ENCODE assay signal across 26 cellular contexts in the genomic region with DNA sequence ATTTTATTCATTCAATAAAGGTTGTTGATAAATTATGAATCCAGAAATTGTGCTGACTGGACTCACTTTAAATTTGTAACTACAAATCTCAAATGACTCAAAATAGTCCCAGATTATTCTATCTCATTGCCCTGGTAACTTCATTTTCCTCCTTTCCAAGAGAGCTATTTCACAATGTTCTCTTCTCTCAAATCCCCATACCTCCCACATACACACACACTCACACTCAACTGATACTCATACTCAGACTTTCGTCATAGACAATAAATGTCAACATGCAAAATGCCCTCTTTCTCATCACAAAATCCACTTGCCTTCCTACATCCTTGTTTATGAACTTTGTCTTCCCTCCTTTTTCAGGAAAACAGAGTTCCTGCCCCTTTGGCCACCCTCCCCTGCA. TPM values are rescaled to one million over a fixed set of nuclear protein-coding genes. Genes with fewer than 3 reads are reported as not detected.
A peak's percentile ranks its signal among the peaks of the same experiment; 100 is the strongest.
DNase-seq lines count a peak whose midpoint lies in the region; ATAC-seq, FAIRE-seq and TF ChIP-seq lines count a peak whose summit lies in the region.
"Had no signal": no experiment of that assay in that cellular context is flagged by ENCODE, and none has a peak within 500 bp of the region (broad histone marks: within the 10 kb centered on the region; RNA-seq: fewer than 3 reads in every experiment).

No MANE protein-coding gene starts in this region.

- no peak for ATAC-seq in K562
- ATAC-seq: activated CD8-positive, alpha-beta memory T cell treated with anti-CD3 and anti-CD28 coated beads, Interleukin-2, amount 10 ng/mL, durations not matched to agents 7 days and 5 days; lower lobe of right lung had no signal

- no TSS peak for BruUV-seq in K562 (replicated peaks; lab: Mats Ljungman, UMichigan)

- H3K9me1 ChIP-seq in K562 (ENCODE audit: control insufficient read depth, insufficient read depth, low read length): no peaks in the 10 kb centered on the region

- TF ChIP-seq RAD21 in K562 (CRISPR knock-in tag; conservative IDR thresholded peaks at IDR 0.05 in 1 of 2, IDR thresholded peaks at IDR 0.05 in 1 of 2): no peak

- H4K20me1 ChIP-seq in K562 (replicated peaks; ENCODE audit: control insufficient read depth, insufficient read depth, low read length): no peaks in the 10 kb centered on the region
- H4K20me1 ChIP-seq: BLaER1 treated with 17β-estradiol and CSF1 and Interleukin-3, amounts not matched to agents 10 nM and 100 nM had no signal

- H3K4me1 ChIP-seq in K562 (replicated peaks in 1 of 2; ENCODE audit: control insufficient read depth in 2 of 2, insufficient read depth in 2 of 2, low read length in 2 of 2): no peaks in the 10 kb centered on the region
- H3K4me1 ChIP-seq: BLaER1 treated with 17β-estradiol and CSF1 and Interleukin-3, amounts not matched to agents 10 nM and 100 nM; colonic mucosa had no signal

- no peak overlapping the region for H3K27ac ChIP-seq in K562 (ENCODE audit: extremely low read depth, low read depth, low read length)
- H3K27ac ChIP-seq: BLaER1 treated with 17β-estradiol and CSF1 and Interleukin-3, amounts not matched to agents 10 nM and 100 nM; colonic mucosa; lower lobe of right lung; neutrophil; PC-9; SJSA1; VCaP had no signal

- CTCF ChIA-PET in K562 (lab: Yijun Ruan, JAX; ENCODE audit: low intra/inter-chr PET ratio): no interaction called here

- no peak for FAIRE-seq in K562 (lab: Jason Lieb, UNC)
- FAIRE-seq: D721Med had no signal

- TF ChIP-seq CTCF in K562 (IDR thresholded peaks at IDR 0.05 in 2 of 3, conservative IDR thresholded peaks at IDR 0.05 in 1 of 3; ENCODE audit: insufficient read depth in 2 of 3, low read depth in 1 of 3, low read length in 3 of 3) (no peak), foreskin fibroblast (IDR thresholded peaks at IDR 0.05; ENCODE audit: low read depth, low read length) (no peak)

- no peak overlapping the region for H3K9ac ChIP-seq in K562 (ENCODE audit: insufficient read depth in 1 of 2, low read depth in 2 of 2, low read length in 2 of 2)
- H3K9ac ChIP-seq: BLaER1 treated with 17β-estradiol and CSF1 and Interleukin-3, amounts not matched to agents 10 nM and 100 nM had no signal

- in situ Hi-C loops in K562 (cut with MboI): loop anchor here (10.0 to 25.0 kb wide), 3 partner anchors 107 to 1057 kb away; no protein-coding TSS in a partner anchor

- H3K4me3 ChIP-seq in K562: no peak overlapping the region
- H3K4me3 ChIP-seq in foreskin fibroblast (ENCODE audit: low read depth in 1 of 2, low read length in 2 of 2): no peak overlapping the region
- H3K4me3 ChIP-seq: BLaER1 treated with 17β-estradiol and CSF1 and Interleukin-3, amounts not matched to agents 10 nM and 100 nM; colonic mucosa; lower lobe of right lung; PC-9; SJSA1 had no signal

- 41% methylated on average over 1 of the region's 1 CpG for WGBS in K562 (ENCODE audit: insufficient coverage, low coverage, missing lambda C conversion rate)

- TF ChIP-seq EP300 in K562 (IDR thresholded peaks at IDR 0.05; ENCODE audit: low read length): no peak

- H3K36me3 ChIP-seq in K562 (ENCODE audit: control insufficient read depth, insufficient read depth, low read length): no peaks in the 10 kb centered on the region
- H3K36me3 ChIP-seq: BLaER1 treated with 17β-estradiol and CSF1 and Interleukin-3, amounts not matched to agents 10 nM and 100 nM; colonic mucosa; lower lobe of right lung; neutrophil; SJSA1 had no signal

- H3K4me2 ChIP-seq in K562 (ENCODE audit: insufficient read depth, low read length): no peak overlapping the region
- H3K4me2 ChIP-seq: BLaER1 treated with 17β-estradiol and CSF1 and Interleukin-3, amounts not matched to agents 10 nM and 100 nM; PC-9 had no signal

- no peak overlapping the region for H2AFZ ChIP-seq in K562 (ENCODE audit: low read depth, low read length)
- H2AFZ ChIP-seq: PC-9 had no signal

- no peaks in the 10 kb centered on the region for H3K79me2 ChIP-seq in K562 (ENCODE audit: control insufficient read depth, insufficient read depth, low read length)

- TF ChIP-seq POLR2A in K562 (conservative IDR thresholded peaks at IDR 0.05): no peak

- no peaks in the 10 kb centered on the region for H3K9me3 ChIP-seq in K562 (replicated peaks; ENCODE audit: control insufficient read depth, insufficient read depth, low read depth, low read length)
- H3K9me3 ChIP-seq: BLaER1 treated with 17β-estradiol and CSF1 and Interleukin-3, amounts not matched to agents 10 nM and 100 nM; colonic mucosa; lower lobe of right lung; neutrophil; SJSA1 had no signal

- intact Hi-C loops in K562 (cut with micrococcal nuclease): no loop called here

- POLR2A ChIA-PET in K562 (lab: Yijun Ruan, JAX): no interaction called here

- DNase-seq in SIG-M5 treated with dmso at 0.1 percent for 504 hours (lab: John Stamatoyannopoulos, UW; ENCODE audit: unreplicated experiment) (peak; percentile 1), SIG-M5 (lab: John Stamatoyannopoulos, UW) (no peak), K562 (ENCODE audit: extremely low read depth in 1 of 4, low spot score in 3 of 4) (no peak), foreskin fibroblast (peak; percentile 57 to 63), superior temporal gyrus (ENCODE audit: extremely low spot score) (peak; percentile 30), NCI-H146 (lab: John Stamatoyannopoulos, UW) (no peak), anterior cingulate cortex (lab: John Stamatoyannopoulos, UW) (no peak)
- no peak for DNase-seq in activated CD4-positive, alpha-beta T cell treated with anti-CD3 and anti-CD28 coated beads, Interleukin-2, amount 50 U/mL, for 4 hours
- DNase-seq: 8988T; activated CD4-positive, alpha-beta T cell treated with anti-CD3 and anti-CD28 coated beads, Interleukin-2, amount 10 ng/mL, durations not matched to agents 24 days and 14 days; activated CD8-positive, alpha-beta memory T cell treated with anti-CD3 and anti-CD28 coated beads, Interleukin-2, amount 10 ng/mL, durations not matched to agents 7 days and 5 days; activated naive CD4-positive, alpha-beta T cell treated with anti-CD3 and anti-CD28 coated beads, Interleukin-2, amount 50 U/mL, for 16 hours; colonic mucosa; GOT3; lower lobe of right lung; NCI-H1105; NCI-H2081 treated with DMSO at 0.1 percent for 48 hours; PC-9; stimulated activated CD4-positive, alpha-beta T cell treated with anti-CD3 and anti-CD28 coated beads, Interleukin-12 subunit alpha, Interleukin-12 subunit beta, amount 100 ng/mL, for 4 hours; stimulated activated CD4-positive, alpha-beta T cell treated with anti-CD3 and anti-CD28 coated beads, Interleukin-4, amount 100 ng/mL, for 4 hours; trophoblast cell had no signal

- no peaks in the 10 kb centered on the region for H3K27me3 ChIP-seq in K562 (ENCODE audit: control insufficient read depth in 2 of 2, insufficient read depth in 2 of 2, low read length in 2 of 2)
- H3K27me3 ChIP-seq: BLaER1 treated with 17β-estradiol and CSF1 and Interleukin-3, amounts not matched to agents 10 nM and 100 nM; colonic mucosa; neutrophil; SJSA1 had no signal

TF ChIP-seq in K562, 482 proteins besides CTCF, POLR2A, EP300 and RAD21 (continues in another document):
- TF ChIP-seq HDAC1 (IDR thresholded peaks at IDR 0.05): no peak
- TF ChIP-seq LCOR (CRISPR knock-in tag; IDR thresholded peaks at IDR 0.05): no peak
- TF ChIP-seq ZNF695 (CRISPR knock-in tag; IDR thresholded peaks at IDR 0.05): no peak

RNA-seq across cellular contexts. Expression of a gene that starts 33.3 kb away (rescaled TPM):
- total RNA-seq in K562 (2011; cell fraction: chromatin; rRNA removed; ENCODE audit: low replicate concordance): 22.5 and 64.7 TPM in 2 replicates
- 18.0 and 20.9 TPM in 2 replicates for total RNA-seq in K562 (2011; cell fraction: nucleolus; rRNA removed)
- 37.9 and 70.1 TPM in 2 replicates for total RNA-seq in K562 (2011; cell fraction: nucleoplasm; rRNA removed)
- total RNA-seq in K562 (2014; rRNA removed): 8.5 and 9.1 TPM in 2 replicates
- total RNA-seq in K562 (2014; rRNA removed; fragmentation: Illumina TruSeq; extraction: Trizol): 27.7 and 29.4 TPM in 2 replicates
- 25.0 and 26.0 TPM in 2 replicates for total RNA-seq in K562 (2015; rRNA removed; fragmentation: Illumina TruSeq; extraction: Trizol)
- total RNA-seq in K562 (2021): 16.8 and 17.0 TPM in 2 replicates
- 29.7 and 40.7 TPM in 2 replicates for polyA plus RNA-seq in K562 (2011; rRNA removed)
- polyA plus RNA-seq in K562 (2011; cell fraction: cytosol; rRNA removed): 7.8 and 12.4 TPM in 2 replicates
- 28.9 and 33.0 TPM in 2 replicates for polyA plus RNA-seq in K562 (2011; cell fraction: nucleus; rRNA removed)
- polyA plus RNA-seq in K562 (2012): 15.7 and 21.4 TPM in 2 replicates
- polyA plus RNA-seq in K562 (2014; fragmentation: Illumina TruSeq; extraction: Trizol): 20.4 and 21.2 TPM in 2 replicates
- 10 to 100 TPM; 30.5 to 38.6 TPM for polyA plus RNA-seq in K562 (2014; fragmentation: Nextera tagmentation; extraction: Ambion mirVana)
- polyA plus RNA-seq in K562 (2014; rRNA removed): 14.1 and 17.9 TPM in 2 replicates
- polyA minus RNA-seq in K562 (2011; rRNA and poly(A)+ RNA removed): 25.9 and 28.3 TPM in 2 replicates
- 6.7 and 13.1 TPM in 2 replicates for polyA minus RNA-seq in K562 (2011; cell fraction: cytosol; rRNA and poly(A)+ RNA removed)
- 19.9 and 35.4 TPM in 2 replicates for polyA minus RNA-seq in K562 (2011; cell fraction: nucleus; rRNA and poly(A)+ RNA removed)

RNA-seq across cellular contexts. Expression of a gene that starts 34.5 kb away (rescaled TPM):
- total RNA-seq in K562 (2011; cell fraction: chromatin; rRNA removed; ENCODE audit: low replicate concordance): 26.7 and 40.9 TPM in 2 replicates
- 7.3 and 9.2 TPM in 2 replicates for total RNA-seq in K562 (2011; cell fraction: nucleolus; rRNA removed)
- 23.0 and 38.4 TPM in 2 replicates for total RNA-seq in K562 (2011; cell fraction: nucleoplasm; rRNA removed)
- total RNA-seq in K562 (2014; rRNA removed) (7.2 and 7.4 TPM in 2 replicates), K562 (2014; rRNA removed; fragmentation: Illumina TruSeq; extraction: Trizol) (17.1 and 19.5 TPM in 2 replicates), K562 (2015; rRNA removed; fragmentation: Illumina TruSeq; extraction: Trizol) (14.0 and 14.6 TPM in 2 replicates), K562 (2021) (14.0 and 15.1 TPM in 2 replicates)
- polyA plus RNA-seq in K562 (2011; rRNA removed) (6.0 and 7.2 TPM in 2 replicates), K562 (2014; fragmentation: Illumina TruSeq; extraction: Trizol) (5.5 and 5.8 TPM in 2 replicates), K562 (2014; fragmentation: Nextera tagmentation; extraction: Ambion mirVana) (1 to 10 TPM; 4.3 to 9.3 TPM), K562 (2014; rRNA removed) (3.5 and 3.6 TPM in 2 replicates)
- polyA plus RNA-seq in K562 (2011; cell fraction: cytosol; rRNA removed): 1.7 and 3.6 TPM in 2 replicates
- polyA plus RNA-seq in K562 (2011; cell fraction: nucleus; rRNA removed): 8.3 and 9.2 TPM in 2 replicates
- 2.9 and 3.0 TPM in 2 replicates for polyA plus RNA-seq in K562 (2012)
- 13.4 and 14.2 TPM in 2 replicates for polyA minus RNA-seq in K562 (2011; rRNA and poly(A)+ RNA removed)
- polyA minus RNA-seq in K562 (2011; cell fraction: cytosol; rRNA and poly(A)+ RNA removed): 9.3 and 12.6 TPM in 2 replicates
- 6.5 and 9.0 TPM in 2 replicates for polyA minus RNA-seq in K562 (2011; cell fraction: nucleus; rRNA and poly(A)+ RNA removed)

Comparison
In these comparisons a context has a peak if more than half of its experiments do, and no peak if none do; other contexts are left out.
1. DNase-seq: peak in SIG-M5 treated with dmso at 0.1 percent for 504 hours (single experiment), foreskin fibroblast (2 of 2) and superior temporal gyrus (single experiment); none in SIG-M5 (single experiment), K562 (0 of 4), NCI-H146 (single experiment), activated CD4-positive, alpha-beta T cell treated with anti-CD3 and anti-CD28 coated beads, Interleukin-2, amount 50 U/mL, for 4 hours (0 of 2) and anterior cingulate cortex (0 of 58).